Comparison of ENCODE assay signal across 21 cellular contexts in the genomic region with DNA sequence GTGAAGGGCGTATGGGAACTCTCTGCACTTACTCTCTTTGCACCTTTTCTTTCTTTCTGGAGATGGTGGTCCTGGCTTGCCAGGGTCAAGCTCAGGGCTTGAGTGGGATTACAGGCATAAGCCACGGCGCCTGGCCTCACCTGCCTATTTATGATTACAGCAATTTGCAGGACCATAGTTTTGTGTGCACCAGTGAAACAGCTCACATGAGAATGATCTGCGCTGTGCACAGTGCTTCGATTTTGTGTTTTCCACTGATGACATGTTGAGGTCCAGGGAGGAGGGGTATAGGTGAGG. TPM values are rescaled to one million over a fixed set of nuclear protein-coding genes. Genes with fewer than 3 reads are reported as not detected.
DNase-seq lines count a peak whose midpoint lies in the region; ATAC-seq, FAIRE-seq and TF ChIP-seq lines count a peak whose summit lies in the region.
"Had no signal": no experiment of that assay in that cellular context is flagged by ENCODE, and none has a peak within 500 bp of the region (broad histone marks: within the 10 kb centered on the region; RNA-seq: fewer than 3 reads in every experiment).

No MANE protein-coding gene starts in this region.

- H3K36me3 ChIP-seq in BLaER1 treated with 17β-estradiol and CSF1 and Interleukin-3, amounts not matched to agents 10 nM and 100 nM = no peaks in the 10 kb centered on the region
- H3K36me3 ChIP-seq: SJCRH30 had no signal

- intact Hi-C loops in lower leg skin (cut with DNase I; ENCODE audit: low total_unique reads) = no loop called here

- 75% methylated on average over 5 of the region's 5 CpGs for WGBS in lower leg skin, 2 donors

- ATAC-seq in activated naive CD4-positive, alpha-beta T cell treated with anti-CD3 and anti-CD28 coated beads, Interleukin-2, amount 50 U/mL, for 72 hours = no peak

- H3K4me2 ChIP-seq in BLaER1 treated with 17β-estradiol and CSF1 and Interleukin-3, amounts not matched to agents 10 nM and 100 nM = peak overlapping the region; percentile 72 to 97 (median 90)

- peaks cover 95 to 100% (median 99%) of the 10 kb centered on the region in 10 experiments for H3K4me1 ChIP-seq in BLaER1 treated with 17β-estradiol and CSF1 and Interleukin-3, amounts not matched to agents 10 nM and 100 nM

- TF ChIP-seq POLR2A in lower leg skin (IDR thresholded peaks at IDR 0.05) = no peak

- peak; percentile 58 for FAIRE-seq in HTR-8/SVneo (lab: Jason Lieb, UNC)
- FAIRE-seq: D721Med, G401.6 had no signal

- peak overlapping the region in 9 of 11 experiments; percentile 58 to 91 (median 87); a peak in 18 of 22 replicates for H3K9ac ChIP-seq in BLaER1 treated with 17β-estradiol and CSF1 and Interleukin-3, amounts not matched to agents 10 nM and 100 nM
- H3K9ac ChIP-seq: GM23248 had no signal

- H3K4me3 ChIP-seq in BLaER1 treated with 17β-estradiol and CSF1 and Interleukin-3, amounts not matched to agents 10 nM and 100 nM = no peak overlapping the region
- H3K4me3 ChIP-seq in lower leg skin (ENCODE audit: low read depth, poor library complexity, severe bottlenecking) = no peak overlapping the region
- H3K4me3 ChIP-seq: GM23248, SJCRH30 had no signal

- CTCF ChIA-PET in activated naive CD4-positive, alpha-beta T cell treated with anti-CD3 and anti-CD28 coated beads, Interleukin-2, amount 10 ng/mL, durations not matched to agents 7 days and 5 days (lab: Charles Lee) = no interaction called here

- peaks cover 10% of the 10 kb centered on the region for H3K36me3 Mint-ChIP-seq in activated naive CD4-positive, alpha-beta T cell treated with anti-CD3 and anti-CD28 coated beads, Interleukin-2, amount 10 ng/mL, durations not matched to agents 7 days and 5 days
- peaks cover 0 to 11% of the 10 kb centered on the region in 2 donors for H3K36me3 Mint-ChIP-seq in activated naive CD4-positive, alpha-beta T cell treated with anti-CD3 and anti-CD28 coated beads, Interleukin-2, amount 50 U/mL, for 72 hours
- H3K36me3 Mint-ChIP-seq in immature natural killer cell = peaks cover 0 to 6% (median 0%) of the 10 kb centered on the region in 3 donors
- H3K36me3 Mint-ChIP-seq: CD8-positive, alpha-beta memory T cell had no signal

- peak overlapping the region; percentile 96 for H3K27ac Mint-ChIP-seq in activated naive CD4-positive, alpha-beta T cell treated with anti-CD3 and anti-CD28 coated beads, Interleukin-2, amount 10 ng/mL, durations not matched to agents 7 days and 5 days
- no peak overlapping the region for H3K27ac Mint-ChIP-seq in activated naive CD4-positive, alpha-beta T cell treated with anti-CD3 and anti-CD28 coated beads, Interleukin-2, amount 50 U/mL, for 72 hours
- H3K27ac Mint-ChIP-seq in immature natural killer cell = peak overlapping the region in 1 of 6 donors; percentile 45

- H3K27me3 ChIP-seq in BLaER1 treated with 17β-estradiol and CSF1 and Interleukin-3, amounts not matched to agents 10 nM and 100 nM = no peaks in the 10 kb centered on the region
- H3K27me3 ChIP-seq: SJCRH30 had no signal

- TF ChIP-seq CTCF in lower leg skin (IDR thresholded peaks at IDR 0.05) = no peak

- no peak overlapping the region for H3K4me3 Mint-ChIP-seq in activated naive CD4-positive, alpha-beta T cell treated with anti-CD3 and anti-CD28 coated beads, Interleukin-2, amount 10 ng/mL, durations not matched to agents 7 days and 5 days
- H3K4me3 Mint-ChIP-seq in immature natural killer cell = peak overlapping the region in 3 of 5 donors; percentile 13 to 77 (median 29)

- DNase-seq in activated naive CD4-positive, alpha-beta T cell treated with anti-CD3 and anti-CD28 coated beads, Interleukin-2, amount 10 ng/mL, durations not matched to agents 7 days and 5 days = no peak
- no peak for DNase-seq in activated naive CD4-positive, alpha-beta T cell treated with anti-CD3 and anti-CD28 coated beads, Interleukin-2, amount 50 U/mL, for 72 hours (ENCODE audit: low spot score in 2 of 2)
- DNase-seq in HTR-8/SVneo (ENCODE audit: insufficient read length, low spot score) (no peak), immature natural killer cell (no peak), caudate nucleus (lab: John Stamatoyannopoulos, UW) (no peak), lower leg skin (ENCODE audit: low spot score in 2 of 2) (no peak), DMS53 treated with DMSO at 0.1 percent for 48 hours (lab: John Stamatoyannopoulos, UW; ENCODE audit: unreplicated experiment) (no peak)
- DNase-seq: CD8-positive, alpha-beta memory T cell; DND-41; KBM-7; NCI-H1417 treated with DMSO at 0.1 percent for 48 hours; NCI-H1930; NCI-H2171; NCI-H446; NCI-H69; NK-92 treated with Interleukin-12 subunit alpha and Interleukin-12 subunit beta, amount 100 ng/mL, for 24 hours; SJCRH30 had no signal

- H3K27ac ChIP-seq in BLaER1 treated with 17β-estradiol and CSF1 and Interleukin-3, amounts not matched to agents 10 nM and 100 nM = peak overlapping the region in 10 of 11 experiments; percentile 55 to 100 (median 98); a peak in 19 of 22 replicates
- no peak overlapping the region for H3K27ac ChIP-seq in caudate nucleus (ENCODE audit: low read depth, low read length)
- H3K27ac ChIP-seq: GM23248, SJCRH30 had no signal

- H3K9me3 Mint-ChIP-seq in activated naive CD4-positive, alpha-beta T cell treated with anti-CD3 and anti-CD28 coated beads, Interleukin-2, amount 10 ng/mL, durations not matched to agents 7 days and 5 days = peaks cover 2% of the 10 kb centered on the region
- no peaks in the 10 kb centered on the region for H3K9me3 Mint-ChIP-seq in activated naive CD4-positive, alpha-beta T cell treated with anti-CD3 and anti-CD28 coated beads, Interleukin-2, amount 50 U/mL, for 72 hours
- no peaks in the 10 kb centered on the region for H3K9me3 Mint-ChIP-seq in immature natural killer cell
- H3K9me3 Mint-ChIP-seq: CD8-positive, alpha-beta memory T cell had no signal

- no peaks in the 10 kb centered on the region for H4K20me1 ChIP-seq in BLaER1 treated with 17β-estradiol and CSF1 and Interleukin-3, amounts not matched to agents 10 nM and 100 nM

- H3K9me3 ChIP-seq in BLaER1 treated with 17β-estradiol and CSF1 and Interleukin-3, amounts not matched to agents 10 nM and 100 nM (replicated peaks in 1 of 11) = peaks cover 0 to 6% (median 0%) of the 10 kb centered on the region in 11 experiments; a peak in 1 of 22 replicates
- H3K9me3 ChIP-seq: SJCRH30 had no signal

- H3K27me3 Mint-ChIP-seq in activated naive CD4-positive, alpha-beta T cell treated with anti-CD3 and anti-CD28 coated beads, Interleukin-2, amount 10 ng/mL, durations not matched to agents 7 days and 5 days = peaks cover 7% of the 10 kb centered on the region
- H3K27me3 Mint-ChIP-seq in immature natural killer cell (ENCODE audit: low read depth in 3 of 3) = peaks cover 0 to 17% (median 6%) of the 10 kb centered on the region in 3 donors
- H3K27me3 Mint-ChIP-seq: CD8-positive, alpha-beta memory T cell had no signal

- H3K4me1 Mint-ChIP-seq in activated naive CD4-positive, alpha-beta T cell treated with anti-CD3 and anti-CD28 coated beads, Interleukin-2, amount 10 ng/mL, durations not matched to agents 7 days and 5 days = peaks cover 78% of the 10 kb centered on the region
- H3K4me1 Mint-ChIP-seq in immature natural killer cell = peaks cover 65% of the 10 kb centered on the region in 2 donors

RNA-seq across cellular contexts. Expression of a gene that starts 40.3 kb away (rescaled TPM):
- total RNA-seq in activated naive CD4-positive, alpha-beta T cell treated with anti-CD3 and anti-CD28 coated beads, Interleukin-2, amount 50 U/mL, for 72 hours = 10 to 100 TPM; 43.4 to 97.5 TPM
- 10 to 100 TPM; 43.6 to 89.1 (median 80.4) TPM for polyA plus RNA-seq in immature natural killer cell
- total RNA-seq in lower leg skin = 10 to 100 TPM in 2 of 4 donors, 1 to 10 TPM in 2; 6.2 to 13.3 (median 11.2) TPM
